ENCODE assay signal across 19 cellular contexts in genomic region chr1:204692852-204693356, GRCh38. TPM values are rescaled to one million over a fixed set of nuclear protein-coding genes. Genes with fewer than 3 reads are reported as not detected.
A peak's percentile ranks its signal among the peaks of the same experiment; 100 is the strongest.
DNase-seq lines count a peak whose midpoint lies in the region; ATAC-seq, FAIRE-seq and TF ChIP-seq lines count a peak whose summit lies in the region.
"Had no signal": no experiment of that assay in that cellular context is flagged by ENCODE, and none has a peak within 500 bp of the region (broad histone marks: within the 10 kb centered on the region; RNA-seq: fewer than 3 reads in every experiment).

No MANE protein-coding gene starts in this region.

- no peaks in the 10 kb centered on the region for H3K79me2 ChIP-seq in K562 (ENCODE audit: control insufficient read depth, insufficient read depth, low read length)

- DNase-seq in HUDEP-2 (lab: John Stamatoyannopoulos, UW; ENCODE audit: unreplicated experiment in 76 of 76) (peak in 73 of 76 experiments; percentile 23 to 93 (median 75)), K562 (ENCODE audit: extremely low read depth in 1 of 4, low spot score in 3 of 4) (peak; percentile 55 to 76 (median 67)), neuronal stem cell (ENCODE audit: low spot score) (no peak), 8988T (no peak)
- DNase-seq in activated CD8-positive, alpha-beta memory T cell treated with anti-CD3 and anti-CD28 coated beads, Interleukin-2, amount 50 U/mL, for 48 hours, result no peak
- DNase-seq: DMS79, MV-4-11, NCI-H2107, NCI-H226 had no signal

- H2BK120ac ChIP-seq in neuronal stem cell (ENCODE audit: low read depth, low read length), result no peak overlapping the region

- H3K4me3 ChIP-seq in BLaER1, result no peak overlapping the region
- no peak overlapping the region for H3K4me3 ChIP-seq in K562
- H3K4me3 ChIP-seq in neuronal stem cell (ENCODE audit: low read length in 2 of 2), result no peak overlapping the region
- H3K4me3 ChIP-seq: SJSA1 had no signal

- H2BK12ac ChIP-seq in neuronal stem cell (ENCODE audit: low read length), result no peak overlapping the region

- TF ChIP-seq POLR2A in K562 (conservative IDR thresholded peaks at IDR 0.05), result no peak

- H3K9ac ChIP-seq in BLaER1, result no peak overlapping the region
- H3K9ac ChIP-seq in K562 (ENCODE audit: insufficient read depth in 1 of 2, low read depth in 2 of 2, low read length in 2 of 2), result peak overlapping the region in 1 of 2 experiments; percentile 14; a peak in 2 of 4 replicates
- H3K9ac ChIP-seq in neuronal stem cell (ENCODE audit: low read depth, low read length, poor library complexity), result no peak overlapping the region

- ATAC-seq in K562 (peak; percentile 91), HG02973 (IDR thresholded peaks at IDR 0.05; ENCODE audit: unreplicated experiment) (no peak), GM21528 (IDR thresholded peaks at IDR 0.05; ENCODE audit: low FRiP score, unreplicated experiment) (no peak)

- H2BK5ac ChIP-seq in neuronal stem cell (ENCODE audit: low read length), result no peak overlapping the region

- 10% methylated on average over 6 of the region's 6 CpGs for WGBS in K562 (ENCODE audit: insufficient coverage, low coverage, missing lambda C conversion rate)
- WGBS in neuronal stem cell (ENCODE audit: extremely low coverage in 2 of 2, insufficient read length in 2 of 2, insufficient replicate concordance in 1 of 2), 2 donors, result no CpG with 5 or more reads among the region's 6 CpGs

- H3K4me1 ChIP-seq in BLaER1, result peaks cover 64% of the 10 kb centered on the region
- H3K4me1 ChIP-seq in K562 (replicated peaks in 1 of 2; ENCODE audit: control insufficient read depth in 2 of 2, insufficient read depth in 2 of 2, low read length in 2 of 2), result peaks cover 20 to 38% of the 10 kb centered on the region in 2 experiments
- peaks cover 0 to 11% of the 10 kb centered on the region in 2 donors for H3K4me1 ChIP-seq in neuronal stem cell (ENCODE audit: control insufficient read depth in 2 of 2, insufficient read depth in 1 of 2, low read depth in 1 of 2, low read length in 2 of 2)
- H3K4me1 ChIP-seq: SJSA1 had no signal

- no peak overlapping the region for H3K23ac ChIP-seq in neuronal stem cell (ENCODE audit: low read depth, low read length, poor library complexity)

- H3K4ac ChIP-seq in neuronal stem cell (ENCODE audit: low read length), result no peak overlapping the region

- no peak overlapping the region for H3K14ac ChIP-seq in neuronal stem cell (ENCODE audit: low read length)

- no peak overlapping the region for H3K18ac ChIP-seq in neuronal stem cell (ENCODE audit: low read length)

- BruUV-seq in K562 (replicated peaks; lab: Mats Ljungman, UMichigan), result no TSS peak

- TF ChIP-seq RAD21 in K562 (CRISPR knock-in tag; conservative IDR thresholded peaks at IDR 0.05 in 1 of 2, IDR thresholded peaks at IDR 0.05 in 1 of 2), result no peak; a peak in 1 of 4 replicates

- peak; percentile 29 for FAIRE-seq in K562 (lab: Jason Lieb, UNC)
- FAIRE-seq: A204.1, G401.6, GM12891 had no signal

- peak overlapping the region; percentile 86 for H2AFZ ChIP-seq in K562 (ENCODE audit: low read depth, low read length)
- H2AFZ ChIP-seq in neuronal stem cell (ENCODE audit: low read length), result no peak overlapping the region

- in situ Hi-C loops in K562 (cut with MboI), result no loop called here

- H3K4me2 ChIP-seq in BLaER1 (peak overlapping the region; percentile 66), K562 (ENCODE audit: insufficient read depth, low read length) (peak overlapping the region; percentile 63), neuronal stem cell (ENCODE audit: insufficient read depth, low read length, poor library complexity, severe bottlenecking) (no peak overlapping the region)

- H3K36me3 ChIP-seq in BLaER1, result no peaks in the 10 kb centered on the region
- no peaks in the 10 kb centered on the region for H3K36me3 ChIP-seq in K562 (ENCODE audit: control insufficient read depth, insufficient read depth, low read length)
- H3K36me3 ChIP-seq in neuronal stem cell (replicated peaks in 1 of 2; ENCODE audit: control insufficient read depth in 2 of 2, insufficient read depth in 2 of 2, low read length in 2 of 2), result no peaks in the 10 kb centered on the region
- H3K36me3 ChIP-seq: SJSA1 had no signal

- H3K9me1 ChIP-seq in K562 (ENCODE audit: control insufficient read depth, insufficient read depth, low read length), result no peaks in the 10 kb centered on the region

- H4K20me1 ChIP-seq in BLaER1 (no peaks in the 10 kb centered on the region), K562 (replicated peaks; ENCODE audit: control insufficient read depth, insufficient read depth, low read length) (no peaks in the 10 kb centered on the region)

- H2AK5ac ChIP-seq in neuronal stem cell (ENCODE audit: low read depth, low read length), result no peak overlapping the region

- H3K79me1 ChIP-seq in neuronal stem cell (ENCODE audit: low read depth, low read length), result no peaks in the 10 kb centered on the region

- CTCF ChIA-PET in K562 (lab: Yijun Ruan, JAX; ENCODE audit: low intra/inter-chr PET ratio), result no interaction called here

- peak overlapping the region; percentile 7 for H4K8ac ChIP-seq in neuronal stem cell (ENCODE audit: low read depth, low read length)

- H3K27me3 ChIP-seq in BLaER1 (no peaks in the 10 kb centered on the region), K562 (ENCODE audit: control insufficient read depth in 2 of 2, insufficient read depth in 2 of 2, low read length in 2 of 2) (no peaks in the 10 kb centered on the region), neuronal stem cell (ENCODE audit: control insufficient read depth in 3 of 3, insufficient read depth in 3 of 3, low read depth in 1 of 3, low read length in 3 of 3) (peaks cover 0 to 32% (median 0%) of the 10 kb centered on the region in 3 experiments)

- intact Hi-C loops in K562 (cut with micrococcal nuclease), result loop anchor here (2.0 kb wide), 1 partner anchor 14 kb away; no protein-coding TSS in a partner anchor

- no peak overlapping the region for H2BK15ac ChIP-seq in neuronal stem cell (ENCODE audit: low read length)

- POLR2A ChIA-PET in K562 (lab: Yijun Ruan, JAX), result interaction anchor here (0.9 to 2.2 kb wide), 10 partner anchors 9 to 23 kb away, joined by 3 to 8 read pairs (median 4); no protein-coding TSS in a partner anchor

- no peak for TF ChIP-seq CTCF in K562 (IDR thresholded peaks at IDR 0.05 in 2 of 3, conservative IDR thresholded peaks at IDR 0.05 in 1 of 3; ENCODE audit: insufficient read depth in 2 of 3, low read depth in 1 of 3, low read length in 3 of 3)

- no peak overlapping the region for H4K91ac ChIP-seq in neuronal stem cell (ENCODE audit: low read depth, low read length, poor library complexity)

- H3K27ac ChIP-seq in BLaER1, result no peak overlapping the region
- H3K27ac ChIP-seq in K562 (ENCODE audit: extremely low read depth, low read depth, low read length), result peak overlapping the region; percentile 64; the same call in 2 of the 3 replicates
- H3K27ac ChIP-seq in neuronal stem cell (replicated peaks; ENCODE audit: low read length), result no peak overlapping the region
- H3K27ac ChIP-seq: RWPE1, SJSA1 had no signal

- peak; percentile 10; the same call in 1 of the 2 replicates for TF ChIP-seq EP300 in K562 (IDR thresholded peaks at IDR 0.05; ENCODE audit: low read length)

- H3K9me3 ChIP-seq in BLaER1 (no peaks in the 10 kb centered on the region), K562 (replicated peaks; ENCODE audit: control insufficient read depth, insufficient read depth, low read depth, low read length) (no peaks in the 10 kb centered on the region), neuronal stem cell (replicated peaks in 1 of 2; ENCODE audit: control insufficient read depth in 2 of 2, insufficient read depth in 1 of 2, low read depth in 1 of 2, low read length in 2 of 2) (no peaks in the 10 kb centered on the region)
- H3K9me3 ChIP-seq: SJSA1 had no signal

RNA-seq across cellular contexts. Expression of gene LRRN2, which starts 7.4 kb away (rescaled TPM):
- total RNA-seq in K562 (2011; cell fraction: chromatin; rRNA removed; ENCODE audit: low replicate concordance), result 0.09 TPM in 1 of 2 replicates, not detected in the other
- 0.17 TPM in 1 of 2 replicates, not detected in the other for total RNA-seq in K562 (2011; cell fraction: nucleolus; rRNA removed)
- not detected in 2 replicates for total RNA-seq in K562 (2011; cell fraction: nucleoplasm; rRNA removed)
- total RNA-seq in K562 (2014; rRNA removed) (0.05 TPM in 1 of 2 replicates, not detected in the other), K562 (2014; rRNA removed; fragmentation: Illumina TruSeq; extraction: Trizol) (not detected in 2 replicates), K562 (2015; rRNA removed; fragmentation: Illumina TruSeq; extraction: Trizol) (not detected in 2 replicates), K562 (2021) (not detected in 2 replicates)
- polyA plus RNA-seq in K562 (2011; rRNA removed) (not detected in 2 replicates), K562 (2014; fragmentation: Illumina TruSeq; extraction: Trizol) (0.06 TPM in 1 of 2 replicates, not detected in the other), K562 (2014; fragmentation: Nextera tagmentation; extraction: Ambion mirVana) (not detected), K562 (2014; rRNA removed) (not detected in 2 replicates)
- polyA plus RNA-seq in K562 (2011; cell fraction: cytosol; rRNA removed), result 0.36 TPM in 1 of 2 replicates, not detected in the other
- polyA plus RNA-seq in K562 (2011; cell fraction: nucleus; rRNA removed), result not detected in 2 replicates
- 0.03 and 0.08 TPM in 2 replicates for polyA plus RNA-seq in K562 (2012)
- polyA minus RNA-seq in K562 (2011; rRNA and poly(A)+ RNA removed), result not detected in 2 replicates
- polyA minus RNA-seq in K562 (2011; cell fraction: cytosol; rRNA and poly(A)+ RNA removed), result not detected in 2 replicates
- not detected in 2 replicates for polyA minus RNA-seq in K562 (2011; cell fraction: nucleus; rRNA and poly(A)+ RNA removed)
- 7.0 TPM for polyA plus RNA-seq in neuronal stem cell (2013, experiment 1 of 2)
- polyA plus RNA-seq in neuronal stem cell (2013, experiment 2 of 2), result 7.3 TPM
- total RNA-seq: CD4-positive, CD25-positive, alpha-beta regulatory T cell; OCI-LY7; SJSA1 had no signal

Comparison
In these comparisons a context has a peak if more than half of its experiments do, and no peak if none do; other contexts are left out.
1. DNase-seq: peak in HUDEP-2 (73 of 76) and K562 (4 of 4); none in neuronal stem cell (single experiment), activated CD8-positive, alpha-beta memory T cell treated with anti-CD3 and anti-CD28 coated beads, Interleukin-2, amount 50 U/mL, for 48 hours (single experiment) and 8988T (single experiment).